In genomic region chr13:112831801-112832200, GRCh38 we compare ENCODE assay signal across 27 cellular contexts.
DNase-seq lines count a peak whose midpoint lies in the region; ATAC-seq, FAIRE-seq and TF ChIP-seq lines count a peak whose summit lies in the region.
"Had no signal": no experiment of that assay in that cellular context is flagged by ENCODE, and none has a peak within 500 bp of the region (broad histone marks: within the 10 kb centered on the region; RNA-seq: fewer than 3 reads in every experiment).

No MANE protein-coding gene starts in this region.

- H3K79me1 ChIP-seq in H1 (ENCODE audit: low read depth, low read length) (no peaks in the 10 kb centered on the region; the same call in 1 of the 2 replicates), neuronal stem cell (ENCODE audit: low read depth, low read length) (no peaks in the 10 kb centered on the region)

- H3K9ac ChIP-seq in HepG2 (ENCODE audit: insufficient read depth, low read depth, low read length) (no peak overlapping the region), H1 (replicated peaks in 1 of 4; ENCODE audit: extremely low read depth in 1 of 4, low read depth in 3 of 4, low read length in 3 of 4) (0 out of 7 replicates have a peak overlapping the region, but pooled peaks of 1 of the 4 experiments have one; percentile 6), neuronal stem cell (ENCODE audit: low read depth, low read length, poor library complexity) (peak overlapping the region; percentile 38)

- no peak overlapping the region for H3K4me2 ChIP-seq in HepG2 (ENCODE audit: low read depth, low read length)
- no peak overlapping the region for H3K4me2 ChIP-seq in H1 (ENCODE audit: insufficient read depth in 1 of 2, low read depth in 2 of 2, low read length in 2 of 2)
- no peak overlapping the region for H3K4me2 ChIP-seq in neuronal stem cell (ENCODE audit: insufficient read depth, low read length, poor library complexity, severe bottlenecking)

- H3K27ac ChIP-seq in HepG2 (ENCODE audit: extremely low read length, insufficient read depth, low read length) (no peak overlapping the region), right lobe of liver (no peak overlapping the region), H1 (ENCODE audit: low read depth, low read length) (no peak overlapping the region), neuronal stem cell (replicated peaks; ENCODE audit: low read length) (no peak overlapping the region), upper lobe of right lung (no peak overlapping the region)
- H3K27ac ChIP-seq: 22Rv1, C4-2B, Peyer's patch had no signal

- no peak overlapping the region for H2BK15ac ChIP-seq in H1 (ENCODE audit: low read length)
- no peak overlapping the region for H2BK15ac ChIP-seq in neuronal stem cell (ENCODE audit: low read length)

- POLR2A ChIA-PET in HepG2 (lab: Yijun Ruan, JAX): no interaction called here
- POLR2A ChIA-PET in H1 (lab: Charles Lee; ENCODE audit: partially characterized antibody): interaction anchor here (1.8 kb wide), 1 partner anchor 37 kb away, joined by 3 read pairs; no protein-coding TSS in a partner anchor
- POLR2A ChIA-PET in naive thymus-derived CD8-positive, alpha-beta T cell (lab: Charles Lee): no interaction called here

- H3K9me3 Mint-ChIP-seq in naive thymus-derived CD8-positive, alpha-beta T cell: no peaks in the 10 kb centered on the region
- H3K9me3 Mint-ChIP-seq: CD8-positive, alpha-beta memory T cell; IgD-negative memory B cell had no signal

- no peak overlapping the region; the same call in 1 of the 2 replicates for H4K8ac ChIP-seq in H1 (ENCODE audit: extremely low read depth, insufficient read depth, low read length)
- no peak overlapping the region for H4K8ac ChIP-seq in neuronal stem cell (ENCODE audit: low read depth, low read length)

- CTCF ChIA-PET in HepG2 (lab: Yijun Ruan, JAX; ENCODE audit: low intra/inter-chr PET ratio, low total read pairs) (no interaction called here), H1 (lab: Charles Lee; ENCODE audit: partially characterized antibody) (no interaction called here)

- H2BK5ac ChIP-seq in H1 (ENCODE audit: low read depth, low read length): peak overlapping the region; percentile 48; the same call in 1 of the 2 replicates
- no peak overlapping the region for H2BK5ac ChIP-seq in neuronal stem cell (ENCODE audit: low read length)

- H2AFZ ChIP-seq in HepG2 (ENCODE audit: low read length): no peak overlapping the region
- no peak overlapping the region for H2AFZ ChIP-seq in H1 (ENCODE audit: low read length)
- no peak overlapping the region for H2AFZ ChIP-seq in neuronal stem cell (ENCODE audit: low read length)

- H4K5ac ChIP-seq in H1 (ENCODE audit: insufficient read length, low read depth, low read length): no peak overlapping the region

- H3K36me3 Mint-ChIP-seq in naive thymus-derived CD8-positive, alpha-beta T cell: peaks cover 5 to 65% (median 41%) of the 10 kb centered on the region in 3 donors

- H3K36me3 ChIP-seq in HepG2 (replicated peaks in 1 of 2; ENCODE audit: control insufficient read depth in 1 of 2, insufficient read depth in 2 of 2, low read length in 2 of 2) (peaks cover 48 to 95% of the 10 kb centered on the region in 2 experiments), right lobe of liver (peaks cover 0 to 62% (median 29%) of the 10 kb centered on the region in 4 donors), H1 (ENCODE audit: control insufficient read depth in 2 of 4, insufficient read depth in 4 of 4, low read length in 3 of 4) (peaks cover 9 to 57% (median 44%) of the 10 kb centered on the region in 4 experiments), neuronal stem cell (replicated peaks in 1 of 2; ENCODE audit: control insufficient read depth in 2 of 2, insufficient read depth in 2 of 2, low read length in 2 of 2) (peaks cover 61 to 63% of the 10 kb centered on the region in 2 donors), upper lobe of right lung (peaks cover 93% of the 10 kb centered on the region)

- DNase-seq in HepG2 (ENCODE audit: low spot score) (no peak), right lobe of liver (no peak), H1 (ENCODE audit: low read depth in 1 of 2, low spot score in 2 of 2) (no peak), neuronal stem cell (ENCODE audit: low spot score) (no peak), upper lobe of right lung (no peak)
- DNase-seq in naive thymus-derived CD8-positive, alpha-beta T cell: no peak
- DNase-seq: CD8-positive, alpha-beta memory T cell; DMS 273 treated with DMSO at 0.1 percent for 48 hours; DMS79 treated with DMSO at 0.1 percent for 48 hours; GF-D8; GOT3; NCI-H1048; NCI-H1417; NCI-H1694 treated with DMSO at 0.1 percent for 48 hours; NCI-H2081; NCI-H2227 treated with DMSO at 0.1 percent for 48 hours; NCI-H69; OCI-M1; SHP77 treated with DMSO at 0.1 percent for 48 hours had no signal

- H3K4me3 ChIP-seq in HepG2 (replicated peaks in 1 of 3; ENCODE audit: insufficient read depth in 1 of 3, low read depth in 2 of 3, low read length in 3 of 3) (no peak overlapping the region), right lobe of liver (no peak overlapping the region), H1 (ENCODE audit: extremely low read depth in 1 of 4, insufficient read depth in 2 of 4, low read depth in 3 of 4, low read length in 4 of 4) (no peak overlapping the region), neuronal stem cell (ENCODE audit: low read length in 2 of 2) (peak overlapping the region in 1 of 2 donors; percentile 0), upper lobe of right lung (no peak overlapping the region)
- H3K4me3 ChIP-seq: Peyer's patch had no signal

- no peaks in the 10 kb centered on the region for H3K9me3 ChIP-seq in HepG2 (ENCODE audit: low read length)
- no peaks in the 10 kb centered on the region for H3K9me3 ChIP-seq in right lobe of liver
- no peaks in the 10 kb centered on the region for H3K9me3 ChIP-seq in H1 (ENCODE audit: insufficient read depth in 2 of 2, low read depth in 1 of 2, low read length in 1 of 2)
- H3K9me3 ChIP-seq in neuronal stem cell (replicated peaks in 1 of 2; ENCODE audit: control insufficient read depth in 2 of 2, insufficient read depth in 1 of 2, low read depth in 1 of 2, low read length in 2 of 2): peaks cover 0 to 8% of the 10 kb centered on the region in 2 donors
- H3K9me3 ChIP-seq in upper lobe of right lung: no peaks in the 10 kb centered on the region
- H3K9me3 ChIP-seq: Peyer's patch had no signal

- TF ChIP-seq EP300 in HepG2 (IDR thresholded peaks at IDR 0.05; ENCODE audit: low read depth in 2 of 2, low read length in 2 of 2) (no peak), HepG2 (CRISPR knock-in tag; IDR thresholded peaks at IDR 0.05; ENCODE audit: borderline replicate concordance) (no peak), H1 (IDR thresholded peaks at IDR 0.05; ENCODE audit: borderline replicate concordance in 1 of 2, low read depth in 2 of 2, low read length in 2 of 2) (no peak)

- H3K4ac ChIP-seq in H1 (replicated peaks; ENCODE audit: insufficient read length, low read depth, low read length): no peak overlapping the region
- no peak overlapping the region for H3K4ac ChIP-seq in neuronal stem cell (ENCODE audit: low read length)

- H3K27ac Mint-ChIP-seq in naive thymus-derived CD8-positive, alpha-beta T cell: peak overlapping the region in 2 of 10 donors; percentile 47 to 80
- H3K27ac Mint-ChIP-seq: B cell, IgD-negative memory B cell had no signal

- H2BK20ac ChIP-seq in H1 (ENCODE audit: low read length): no peak overlapping the region

- H3K4me1 Mint-ChIP-seq in naive thymus-derived CD8-positive, alpha-beta T cell: no peaks in the 10 kb centered on the region
- H3K4me1 Mint-ChIP-seq: B cell; CD8-positive, alpha-beta memory T cell; IgD-negative memory B cell had no signal

- H3K23ac ChIP-seq in H1 (ENCODE audit: insufficient read length) (no peak overlapping the region), neuronal stem cell (ENCODE audit: low read depth, low read length, poor library complexity) (peak overlapping the region; percentile 6)

- no peaks in the 10 kb centered on the region for H3K23me2 ChIP-seq in H1 (ENCODE audit: low read depth, low read length)

- H4K91ac ChIP-seq in H1 (replicated peaks; ENCODE audit: insufficient read length, low read length) (no peak overlapping the region), neuronal stem cell (ENCODE audit: low read depth, low read length, poor library complexity) (no peak overlapping the region)

- no peak overlapping the region for H3K4me3 Mint-ChIP-seq in naive thymus-derived CD8-positive, alpha-beta T cell
- H3K4me3 Mint-ChIP-seq: B cell; CD8-positive, alpha-beta memory T cell; IgD-negative memory B cell had no signal

- H3K14ac ChIP-seq in H1 (ENCODE audit: insufficient read length) (no peak overlapping the region), neuronal stem cell (ENCODE audit: low read length) (no peak overlapping the region)

- 96% methylated on average over 13 of the region's 13 CpGs for WGBS in HepG2 (ENCODE audit: low lambda C conversion rate)
- 33% methylated on average over 1 of the region's 13 CpGs for WGBS in right lobe of liver (ENCODE audit: insufficient coverage, low coverage, low lambda C conversion rate, missing lambda C conversion rate)
- WGBS in H1 (ENCODE audit: extremely low coverage in 1 of 2, insufficient coverage in 1 of 2, insufficient read length in 1 of 2, insufficient replicate concordance in 2 of 2, low coverage in 1 of 2, low lambda C conversion rate in 2 of 2, missing lambda C conversion rate in 1 of 2), 2 experiments: 93% methylated on average over 13 of the region's 13 CpGs; no CpG with 5 or more reads in 1 of the 2 experiments
- no CpG with 5 or more reads among the region's 13 CpGs for WGBS in neuronal stem cell (ENCODE audit: extremely low coverage in 2 of 2, insufficient read length in 2 of 2, insufficient replicate concordance in 1 of 2), 2 donors

- TF ChIP-seq POLR2A in HepG2 (IDR thresholded peaks at IDR 0.05; ENCODE audit: insufficient read depth in 1 of 2, low read depth in 2 of 2, low read length in 2 of 2): 0 out of 4 replicates have a peak, but pooled peaks of 1 of the 2 experiments have one; percentile 29
- TF ChIP-seq POLR2A in right lobe of liver (IDR thresholded peaks at IDR 0.05): no peak
- TF ChIP-seq POLR2A in H1 (IDR thresholded peaks at IDR 0.05; ENCODE audit: control extremely low read depth in 1 of 2, low read depth in 2 of 2, low read length in 2 of 2): no peak

- TF ChIP-seq CTCF in HepG2 (CRISPR knock-in tag; IDR thresholded peaks at IDR 0.05) (no peak), right lobe of liver (IDR thresholded peaks at IDR 0.05) (no peak), H1 (IDR thresholded peaks at IDR 0.05; ENCODE audit: control extremely low read depth in 1 of 3, insufficient read depth in 1 of 3, low read depth in 1 of 3, low read length in 3 of 3) (no peak), upper lobe of right lung (IDR thresholded peaks at IDR 0.05) (no peak)

- no peaks in the 10 kb centered on the region for H3K27me3 Mint-ChIP-seq in naive thymus-derived CD8-positive, alpha-beta T cell
- H3K27me3 Mint-ChIP-seq: B cell; CD8-positive, alpha-beta memory T cell; IgD-negative memory B cell had no signal

- no peak for TF ChIP-seq RAD21 in HepG2 (CRISPR knock-in tag; IDR thresholded peaks at IDR 0.05)
- no peak for TF ChIP-seq RAD21 in H1 (IDR thresholded peaks at IDR 0.05 in 1 of 2, conservative IDR thresholded peaks at IDR 0.05 in 1 of 2; ENCODE audit: low read depth in 2 of 2, low read length in 2 of 2)

- FAIRE-seq in HepG2 (lab: Jason Lieb, UNC): no peak
- no peak for FAIRE-seq in H1 (lab: Jason Lieb, UNC)
- FAIRE-seq: GM12891 had no signal

- intact Hi-C loops in HepG2 (cut with micrococcal nuclease; ENCODE audit: unreplicated experiment) (no loop called here), right lobe of liver (cut with DNase I) (no loop called here), upper lobe of right lung (cut with DNase I) (no loop called here)

- H2BK120ac ChIP-seq in H1 (replicated peaks; ENCODE audit: low read depth, low read length) (no peak overlapping the region), neuronal stem cell (ENCODE audit: low read depth, low read length) (no peak overlapping the region)

- in situ Hi-C loops in HepG2 (cut with HindIII; ENCODE audit: extremely low pct_ligation_motif_present, low pct_unique_long_range_greater_than_20kb): no loop called here

- H2BK12ac ChIP-seq in H1 (ENCODE audit: low read depth, low read length) (no peak overlapping the region), neuronal stem cell (ENCODE audit: low read length) (no peak overlapping the region)

- no peak overlapping the region for H3K56ac ChIP-seq in H1 (replicated peaks; ENCODE audit: insufficient read length, low read depth, low read length)

- peak overlapping the region; percentile 25; the same call in 1 of the 2 replicates for H2AK5ac ChIP-seq in H1 (ENCODE audit: low read depth, low read length)
- no peak overlapping the region for H2AK5ac ChIP-seq in neuronal stem cell (ENCODE audit: low read depth, low read length)

- no peaks in the 10 kb centered on the region for H4K20me1 ChIP-seq in HepG2 (ENCODE audit: insufficient read depth, low read length)
- peaks cover 0 to 4% of the 10 kb centered on the region in 2 experiments for H4K20me1 ChIP-seq in H1 (replicated peaks in 1 of 2; ENCODE audit: control insufficient read depth in 1 of 2, insufficient read depth in 2 of 2, low read length in 2 of 2)

- H3K4me1 ChIP-seq in HepG2 (ENCODE audit: insufficient read depth, low read length): no peaks in the 10 kb centered on the region
- H3K4me1 ChIP-seq in right lobe of liver: no peaks in the 10 kb centered on the region
- H3K4me1 ChIP-seq in H1 (replicated peaks in 1 of 4; ENCODE audit: control insufficient read depth in 3 of 4, insufficient read depth in 4 of 4, low read length in 3 of 4): no peaks in the 10 kb centered on the region
- H3K4me1 ChIP-seq in neuronal stem cell (ENCODE audit: control insufficient read depth in 2 of 2, insufficient read depth in 1 of 2, low read depth in 1 of 2, low read length in 2 of 2): no peaks in the 10 kb centered on the region
- no peaks in the 10 kb centered on the region for H3K4me1 ChIP-seq in upper lobe of right lung
- H3K4me1 ChIP-seq: Peyer's patch had no signal

- ATAC-seq in HepG2 (no peak; the same call in 2 of the 3 replicates), right lobe of liver (no peak), upper lobe of right lung (peak; percentile 5), GM18873 (IDR thresholded peaks at IDR 0.05; ENCODE audit: low FRiP score, unreplicated experiment) (no peak), HG03025 (IDR thresholded peaks at IDR 0.05; ENCODE audit: low FRiP score, unreplicated experiment) (no peak)
- no peak for ATAC-seq in naive thymus-derived CD8-positive, alpha-beta T cell

- no TSS peak for BruUV-seq in HepG2 (replicated peaks; lab: Mats Ljungman, UMichigan)

- H3K27me3 ChIP-seq in HepG2 (ENCODE audit: control insufficient read depth in 1 of 2, insufficient read depth in 2 of 2, low read length in 2 of 2) (no peaks in the 10 kb centered on the region), right lobe of liver (no peaks in the 10 kb centered on the region), H1 (replicated peaks in 1 of 4; ENCODE audit: control insufficient read depth in 3 of 4, extremely low read depth in 1 of 4, insufficient read depth in 3 of 4, low read length in 3 of 4) (no peaks in the 10 kb centered on the region), neuronal stem cell (ENCODE audit: control insufficient read depth in 3 of 3, insufficient read depth in 3 of 3, low read depth in 1 of 3, low read length in 3 of 3) (no peaks in the 10 kb centered on the region), upper lobe of right lung (no peaks in the 10 kb centered on the region)
- H3K27me3 ChIP-seq: Peyer's patch had no signal

- H3K79me2 ChIP-seq in HepG2 (ENCODE audit: insufficient read depth, low read length): no peaks in the 10 kb centered on the region
- no peaks in the 10 kb centered on the region for H3K79me2 ChIP-seq in H1 (ENCODE audit: control insufficient read depth in 1 of 2, insufficient read depth in 2 of 2, low read length in 2 of 2)

- H3K18ac ChIP-seq in H1 (ENCODE audit: extremely low read depth, low read length) (no peak overlapping the region), neuronal stem cell (ENCODE audit: low read length) (no peak overlapping the region)
